ENCODE assay signal across 26 cellular contexts in the genomic region with DNA sequence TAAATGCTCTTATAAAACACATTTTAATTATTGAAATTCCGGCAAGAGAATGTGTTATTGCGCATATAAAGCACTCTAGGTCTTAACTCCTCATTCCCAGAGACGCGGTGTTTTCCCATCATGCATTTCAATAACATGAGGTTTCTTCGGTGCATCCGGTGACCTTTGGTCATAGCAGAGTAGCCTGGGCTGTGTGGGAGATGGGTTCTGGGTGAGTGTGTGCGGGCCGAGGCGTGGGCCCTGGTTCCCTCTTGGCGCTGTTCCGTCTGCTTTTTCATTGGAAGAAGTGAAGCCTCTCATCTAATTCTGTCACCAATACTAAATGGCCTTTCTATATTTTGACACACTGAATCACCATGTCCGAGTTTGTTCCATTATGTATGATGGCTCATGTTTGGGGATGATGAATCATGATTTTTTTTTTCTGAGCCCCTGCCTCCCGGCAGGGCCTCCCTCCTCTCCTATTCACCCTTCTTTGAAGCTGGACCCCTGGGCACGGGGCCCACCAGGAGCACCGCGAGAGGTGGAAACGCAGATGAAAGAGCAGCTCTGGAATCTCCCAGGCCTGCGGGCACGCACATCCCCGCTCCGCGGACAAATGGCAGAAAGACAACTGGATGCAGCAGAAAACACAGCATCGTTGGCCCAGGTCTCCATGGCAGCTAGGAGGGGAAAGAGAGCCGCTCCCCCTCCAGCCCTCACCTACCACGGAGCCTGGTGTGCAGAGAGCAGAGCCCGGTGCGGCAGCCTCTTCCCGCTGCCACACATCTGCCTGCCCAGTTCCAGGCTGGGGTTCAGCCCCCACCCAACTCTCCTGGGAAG.
DNase-seq lines count a peak whose midpoint lies in the region; ATAC-seq and FAIRE-seq lines count a peak whose summit lies in the region.
"Had no signal": no experiment of that assay in that cellular context is flagged by ENCODE, and none has a peak within 500 bp of the region (broad histone marks: within the 10 kb centered on the region; RNA-seq: fewer than 3 reads in every experiment).

No MANE protein-coding gene starts in this region.

- H3K36me3 Mint-ChIP-seq in activated T-helper 2 cell treated with anti-CD3 and anti-CD28 coated beads, Interferon-gamma antibody, Interleukin-2, Interleukin-4, amounts not matched to agents 10 μg/mL and 5 μg/mL and 100 μg/mL, durations not matched to agents 14 hours and 24 hours and 36 hours (ENCODE audit: low read depth) = no peaks in the 10 kb centered on the region
- H3K36me3 Mint-ChIP-seq: CD4-positive, alpha-beta memory T cell had no signal

- ATAC-seq in GM21786 (IDR thresholded peaks at IDR 0.05; ENCODE audit: unreplicated experiment) (no peak), GM21717 (IDR thresholded peaks at IDR 0.05; ENCODE audit: unreplicated experiment) (no peak)
- ATAC-seq: left cardiac atrium had no signal

- peak; percentile 15 for DNase-seq in M059J (ENCODE audit: low read depth)
- DNase-seq in RCC 7860 (ENCODE audit: low spot score) = peak; percentile 14
- peak; percentile 45 for DNase-seq in posterior vena cava (ENCODE audit: low spot score)
- DNase-seq in activated T-helper 2 cell treated with anti-CD3 and anti-CD28 coated beads, Interferon-gamma antibody, Interleukin-2, Interleukin-4, amounts not matched to agents 10 μg/mL and 5 μg/mL and 100 μg/mL, durations not matched to agents 14 hours and 24 hours and 36 hours (ENCODE audit: low spot score) = no peak
- DNase-seq: activated CD8-positive, alpha-beta memory T cell treated with anti-CD3 and anti-CD28 coated beads, Interleukin-2, amount 50 U/mL, for 4 hours; CD4-positive, alpha-beta memory T cell; dermis blood vessel endothelial cell; DMS153; GF-D8; head of caudate nucleus; HFFc6; Kasumi-1; left cardiac atrium; NCI-H1092 treated with DMSO at 0.1 percent for 48 hours; NCI-H2029; NCI-H446 treated with DMSO at 0.1 percent for 48 hours; WERI-Rb-1 had no signal

- no peaks in the 10 kb centered on the region for H3K4me1 Mint-ChIP-seq in activated T-helper 2 cell treated with anti-CD3 and anti-CD28 coated beads, Interferon-gamma antibody, Interleukin-2, Interleukin-4, amounts not matched to agents 10 μg/mL and 5 μg/mL and 100 μg/mL, durations not matched to agents 14 hours and 24 hours and 36 hours (ENCODE audit: low read depth)

- FAIRE-seq in RCC 7860 (lab: Jason Lieb, UNC) = no peak

- H3K27ac Mint-ChIP-seq in activated T-helper 2 cell treated with anti-CD3 and anti-CD28 coated beads, Interferon-gamma antibody, Interleukin-2, Interleukin-4, amounts not matched to agents 10 μg/mL and 5 μg/mL and 100 μg/mL, durations not matched to agents 14 hours and 24 hours and 36 hours = no peak overlapping the region
- H3K27ac Mint-ChIP-seq: CD4-positive, alpha-beta memory T cell; HFFc6; T-helper 2 cell treated with Interferon-gamma antibody and Interleukin-4, amounts not matched to agents 5 μg/mL and 100 μg/mL, for 36 hours had no signal

- intact Hi-C loops in posterior vena cava (cut with DNase I) = loop anchor here in 1 of 2 donors (5.0 kb wide), 1 partner anchor 375 kb away; no protein-coding TSS in a partner anchor
- intact Hi-C loops in activated T-helper 2 cell treated with anti-CD3 and anti-CD28 coated beads, Interferon-gamma antibody, Interleukin-2, Interleukin-4, amounts not matched to agents 10 μg/mL and 5 μg/mL and 100 μg/mL, durations not matched to agents 14 hours and 24 hours and 36 hours (cut with micrococcal nuclease) = no loop called here

- no peaks in the 10 kb centered on the region for H3K9me3 Mint-ChIP-seq in activated T-helper 2 cell treated with anti-CD3 and anti-CD28 coated beads, Interferon-gamma antibody, Interleukin-2, Interleukin-4, amounts not matched to agents 10 μg/mL and 5 μg/mL and 100 μg/mL, durations not matched to agents 14 hours and 24 hours and 36 hours
- H3K9me3 Mint-ChIP-seq: HFFc6; T-helper 2 cell treated with Interferon-gamma antibody and Interleukin-4, amounts not matched to agents 5 μg/mL and 100 μg/mL, for 36 hours had no signal

- peak overlapping the region; percentile 29 for H3K27ac ChIP-seq in cingulate gyrus (ENCODE audit: low read depth, low read length)
- H3K27ac ChIP-seq: cardiac muscle cell, prostate gland, SJSA1, suprapubic skin, vagina, WERI-Rb-1 had no signal

- no peaks in the 10 kb centered on the region for H3K27me3 Mint-ChIP-seq in activated T-helper 2 cell treated with anti-CD3 and anti-CD28 coated beads, Interferon-gamma antibody, Interleukin-2, Interleukin-4, amounts not matched to agents 10 μg/mL and 5 μg/mL and 100 μg/mL, durations not matched to agents 14 hours and 24 hours and 36 hours (ENCODE audit: low read depth)
- H3K27me3 Mint-ChIP-seq: CD4-positive, alpha-beta memory T cell had no signal

- H3K4me3 Mint-ChIP-seq in activated T-helper 2 cell treated with anti-CD3 and anti-CD28 coated beads, Interferon-gamma antibody, Interleukin-2, Interleukin-4, amounts not matched to agents 10 μg/mL and 5 μg/mL and 100 μg/mL, durations not matched to agents 14 hours and 24 hours and 36 hours (ENCODE audit: low read depth) = no peak overlapping the region
- H3K4me3 Mint-ChIP-seq: CD4-positive, alpha-beta memory T cell; HFFc6; T-helper 2 cell treated with Interferon-gamma antibody and Interleukin-4, amounts not matched to agents 5 μg/mL and 100 μg/mL, for 36 hours had no signal
